18 cellular contexts compared by ENCODE assay signal in genomic region chr13:67071918-67072598, GRCh38.
A peak's percentile ranks its signal among the peaks of the same experiment; 100 is the strongest.
DNase-seq lines count a peak whose midpoint lies in the region; ATAC-seq and TF ChIP-seq lines count a peak whose summit lies in the region.
"Had no signal": no experiment of that assay in that cellular context is flagged by ENCODE, and none has a peak within 500 bp of the region (broad histone marks: within the 10 kb centered on the region; RNA-seq: fewer than 3 reads in every experiment).

No MANE protein-coding gene starts in this region.

- BruUV-seq in mammary epithelial cell (replicated peaks; lab: Mats Ljungman, UMichigan) = no TSS peak

- H3K79me2 ChIP-seq in mammary epithelial cell (ENCODE audit: insufficient read depth, low read length) = no peaks in the 10 kb centered on the region

- no peak overlapping the region for H3K9ac ChIP-seq in mammary epithelial cell (ENCODE audit: insufficient read depth, low read length)

- in situ Hi-C loops in mammary epithelial cell (cut with MboI; ENCODE audit: low sequenced_read_pairs in 2 of 2) = loop anchor here in 1 of 2 donors (10.0 kb wide), 1 partner anchor 153 kb away; no protein-coding TSS in a partner anchor

- 77% methylated on average over 3 of the region's 3 CpGs for WGBS in mammary epithelial cell (ENCODE audit: low coverage, missing lambda C conversion rate)

- H2AFZ ChIP-seq in mammary epithelial cell (ENCODE audit: low read depth, low read length) = no peak overlapping the region

- no peak overlapping the region for H3K4me2 ChIP-seq in mammary epithelial cell (ENCODE audit: insufficient read depth, low read depth, low read length)

- H3K27ac ChIP-seq in caudate nucleus (ENCODE audit: low read depth, low read length) = peak overlapping the region; percentile 63
- no peak overlapping the region for H3K27ac ChIP-seq in mammary epithelial cell (ENCODE audit: insufficient read depth, low read depth, low read length)
- H3K27ac ChIP-seq: C4-2B had no signal

- ATAC-seq in GM18909 (IDR thresholded peaks at IDR 0.05; ENCODE audit: poor library complexity, unreplicated experiment) = peak; percentile 56

- CTCF ChIA-PET in mammary epithelial cell (lab: Charles Lee; ENCODE audit: low non-redundant PET) = no interaction called here

- DNase-seq in NCI-H69 (lab: John Stamatoyannopoulos, UW) (peak; percentile 38), caudate nucleus (lab: John Stamatoyannopoulos, UW) (no peak), superior temporal gyrus (ENCODE audit: extremely low spot score) (peak; percentile 53), mammary epithelial cell (no peak), GM19238 (ENCODE audit: insufficient read length, low spot score) (no peak)
- DNase-seq in stimulated activated CD8-positive, alpha-beta memory T cell treated with anti-CD3 and anti-CD28 coated beads, Interleukin-4, amount 100 ng/mL, for 48 hours = no peak
- DNase-seq: DMS 273 treated with DMSO at 0.1 percent for 48 hours; GOT3; HFFc6; IMR-90; NCI-H1105 treated with DMSO at 0.1 percent for 48 hours; NCI-H1694 treated with DMSO at 0.1 percent for 48 hours; NCI-H345; NCI-H526 treated with DMSO at 0.1 percent for 48 hours; NK-92 treated with Interleukin-12 subunit alpha and Interleukin-12 subunit beta, amount 100 ng/mL, for 24 hours; RPMI8226 had no signal

- no peaks in the 10 kb centered on the region for H3K27me3 ChIP-seq in mammary epithelial cell (ENCODE audit: insufficient read depth, low read length)

- H3K4me3 ChIP-seq in mammary epithelial cell (replicated peaks in 1 of 3; ENCODE audit: insufficient read depth in 1 of 3, low read depth in 2 of 3, low read length in 3 of 3) = no peak overlapping the region

- H3K4me1 ChIP-seq in mammary epithelial cell (ENCODE audit: insufficient read depth, low read length) = no peaks in the 10 kb centered on the region

- no peaks in the 10 kb centered on the region for H3K9me3 ChIP-seq in mammary epithelial cell (replicated peaks; ENCODE audit: insufficient read depth, low read length)

- intact Hi-C loops in mammary epithelial cell (cut with micrococcal nuclease) = no loop called here

- dilution Hi-C loops in mammary epithelial cell (cut with HindIII; ENCODE audit: low sequenced_read_pairs) = no loop called here

- no peak for TF ChIP-seq CTCF in mammary epithelial cell (conservative IDR thresholded peaks at IDR 0.05 in 1 of 2, IDR thresholded peaks at IDR 0.05 in 1 of 2; ENCODE audit: extremely low read depth in 1 of 2, insufficient read depth in 1 of 2, low read depth in 1 of 2, low read length in 2 of 2)

- H4K20me1 ChIP-seq in mammary epithelial cell (ENCODE audit: insufficient read depth, low read length) = no peaks in the 10 kb centered on the region

- no peaks in the 10 kb centered on the region for H3K36me3 ChIP-seq in mammary epithelial cell (ENCODE audit: insufficient read depth, low read length)

Comparison
In these comparisons a context has a peak if more than half of its experiments do, and no peak if none do; other contexts are left out.
1. DNase-seq: peak in NCI-H69 (single experiment) and superior temporal gyrus (single experiment); none in caudate nucleus (0 of 61), mammary epithelial cell (single experiment), GM19238 (single experiment) and stimulated activated CD8-positive, alpha-beta memory T cell treated with anti-CD3 and anti-CD28 coated beads, Interleukin-4, amount 100 ng/mL, for 48 hours (single experiment).